ENCODE assay signal across 8 cellular contexts in the genomic region with DNA sequence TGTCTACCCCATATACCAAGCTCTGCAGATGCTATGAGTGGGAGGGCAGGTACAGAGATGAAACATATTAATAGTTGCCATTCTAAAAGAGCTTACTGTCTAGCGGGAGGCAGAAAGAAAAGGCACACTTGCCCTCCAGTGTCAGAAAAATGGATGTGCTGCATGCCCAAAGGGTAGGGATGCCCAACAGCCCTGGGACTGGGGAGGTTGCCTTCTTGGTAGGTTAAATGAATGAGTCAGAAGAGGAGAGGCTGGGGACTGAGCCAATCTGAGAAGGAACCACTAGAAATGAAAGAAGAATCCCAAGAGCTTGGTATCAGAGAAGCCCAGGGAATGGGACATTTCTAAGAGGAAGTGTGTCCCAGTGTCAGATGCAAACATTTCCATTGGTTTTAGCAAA. TPM values are rescaled to one million over a fixed set of nuclear protein-coding genes. Genes with fewer than 3 reads are reported as not detected.
DNase-seq lines count a peak whose midpoint lies in the region; ATAC-seq and TF ChIP-seq lines count a peak whose summit lies in the region.

No MANE protein-coding gene starts in this region.

- peaks cover 64 to 84% (median 76%) of the 10 kb centered on the region in 3 donors for H3K4me1 Mint-ChIP-seq in T-cell
- peaks cover 55% of the 10 kb centered on the region for H3K4me1 Mint-ChIP-seq in central memory CD8-positive, alpha-beta T cell

- H3K9me3 Mint-ChIP-seq in T-cell = no peaks in the 10 kb centered on the region
- H3K9me3 Mint-ChIP-seq in central memory CD8-positive, alpha-beta T cell = no peaks in the 10 kb centered on the region

- ATAC-seq in GM19463 (IDR thresholded peaks at IDR 0.05; ENCODE audit: unreplicated experiment) (peak; percentile 11), T-cell (replicated peaks in 1 of 4) (peak; percentile 3 to 33 (median 24))
- peak; percentile 22 for ATAC-seq in central memory CD8-positive, alpha-beta T cell (replicated peaks; ENCODE audit: extremely low read depth, poor library complexity, severe bottlenecking)

- H3K4me3 ChIP-seq in lower leg skin (ENCODE audit: low read depth, poor library complexity, severe bottlenecking) = no peak overlapping the region

- POLR2A ChIA-PET in T-cell (lab: Charles Lee) = interaction anchor here (0.7 to 1.3 kb wide), 5 partner anchors 11 to 29 kb away, joined by 3 to 11 read pairs (median 4); no protein-coding TSS in a partner anchor

- intact Hi-C loops in lower leg skin (cut with DNase I; ENCODE audit: low total_unique reads) = no loop called here

- no peak for TF ChIP-seq POLR2A in lower leg skin (IDR thresholded peaks at IDR 0.05)

- 67 to 79% methylated on average over 1 of the region's 1 CpG for WGBS in lower leg skin, 2 donors

- peak overlapping the region; percentile 89 to 95 (median 93) for H3K4me3 Mint-ChIP-seq in T-cell
- peak overlapping the region; percentile 97 for H3K4me3 Mint-ChIP-seq in central memory CD8-positive, alpha-beta T cell

- peak overlapping the region; percentile 97 to 98 for H3K27ac Mint-ChIP-seq in T-cell
- H3K27ac Mint-ChIP-seq in central memory CD8-positive, alpha-beta T cell (ENCODE audit: low read depth) = peak overlapping the region; percentile 98

- peak in 33 of 34 experiments; percentile 26 to 64 (median 52) for DNase-seq in T-cell
- peak; percentile 40 to 52 for DNase-seq in central memory CD8-positive, alpha-beta T cell (ENCODE audit: low spot score in 2 of 2)
- DNase-seq in stimulated activated CD4-positive, alpha-beta T cell treated with anti-CD3 and anti-CD28 coated beads, Interleukin-4, amount 100 ng/mL, for 48 hours (ENCODE audit: low read depth in 2 of 2) = peak; percentile 37 to 56
- no peak for DNase-seq in DMS 273 treated with DMSO at 0.1 percent for 48 hours (lab: John Stamatoyannopoulos, UW)
- DNase-seq in 8988T = no peak
- no peak for DNase-seq in HuH-7.5 (ENCODE audit: low spot score)
- no peak for DNase-seq in lower leg skin (ENCODE audit: low spot score in 2 of 2)

- CTCF ChIA-PET in T-cell (lab: Charles Lee) = interaction anchor here (0.6 to 3.0 kb wide), 22 partner anchors 8 to 91 kb away, joined by 3 to 66 read pairs (median 5); no protein-coding TSS in a partner anchor

- TF ChIP-seq CTCF in lower leg skin (IDR thresholded peaks at IDR 0.05) = no peak

- H3K27me3 Mint-ChIP-seq in T-cell = no peaks in the 10 kb centered on the region
- no peaks in the 10 kb centered on the region for H3K27me3 Mint-ChIP-seq in central memory CD8-positive, alpha-beta T cell

- peaks cover 37% of the 10 kb centered on the region for H3K36me3 Mint-ChIP-seq in T-cell
- H3K36me3 Mint-ChIP-seq in central memory CD8-positive, alpha-beta T cell (ENCODE audit: insufficient read depth) = peaks cover 39% of the 10 kb centered on the region

RNA-seq across cellular contexts. Expression of a gene that starts 1.2 kb away (rescaled TPM):
- total RNA-seq in T-cell (100 to 1,000 TPM in 2 of 5 donors, 10 to 100 TPM in 3; 82.6 to 114 (median 96.0) TPM), lower leg skin (10 to 100 TPM; 10.1 to 17.6 (median 10.8) TPM)

RNA-seq across cellular contexts. Expression of a gene that starts 28.5 kb away (rescaled TPM):
- total RNA-seq in T-cell (100 to 1,000 TPM in 1 of 5 donors, 10 to 100 TPM in 4; 53.3 to 100 (median 60.8) TPM), lower leg skin (10 to 100 TPM; 39.3 to 49.3 (median 42.5) TPM)

Comparison
In these comparisons a context has a peak if more than half of its experiments do, and no peak if none do; other contexts are left out.
1. DNase-seq: peak in T-cell (33 of 34), central memory CD8-positive, alpha-beta T cell (2 of 2) and stimulated activated CD4-positive, alpha-beta T cell treated with anti-CD3 and anti-CD28 coated beads, Interleukin-4, amount 100 ng/mL, for 48 hours (2 of 2); none in DMS 273 treated with DMSO at 0.1 percent for 48 hours (single experiment), 8988T (single experiment), HuH-7.5 (single experiment) and lower leg skin (0 of 2).
2. RNA of a gene that starts 1.2 kb away (total RNA-seq): 82.6 to 114 TPM in T-cell; 10.1 to 17.6 TPM in lower leg skin; every median in the first group is over 4 times any median in the second.
3. Peak in every context shown above with its lines, with median percentiles within 50 percentile points of each other: ATAC-seq.